Comparison of ENCODE assay signal across 8 cellular contexts in the genomic region with DNA sequence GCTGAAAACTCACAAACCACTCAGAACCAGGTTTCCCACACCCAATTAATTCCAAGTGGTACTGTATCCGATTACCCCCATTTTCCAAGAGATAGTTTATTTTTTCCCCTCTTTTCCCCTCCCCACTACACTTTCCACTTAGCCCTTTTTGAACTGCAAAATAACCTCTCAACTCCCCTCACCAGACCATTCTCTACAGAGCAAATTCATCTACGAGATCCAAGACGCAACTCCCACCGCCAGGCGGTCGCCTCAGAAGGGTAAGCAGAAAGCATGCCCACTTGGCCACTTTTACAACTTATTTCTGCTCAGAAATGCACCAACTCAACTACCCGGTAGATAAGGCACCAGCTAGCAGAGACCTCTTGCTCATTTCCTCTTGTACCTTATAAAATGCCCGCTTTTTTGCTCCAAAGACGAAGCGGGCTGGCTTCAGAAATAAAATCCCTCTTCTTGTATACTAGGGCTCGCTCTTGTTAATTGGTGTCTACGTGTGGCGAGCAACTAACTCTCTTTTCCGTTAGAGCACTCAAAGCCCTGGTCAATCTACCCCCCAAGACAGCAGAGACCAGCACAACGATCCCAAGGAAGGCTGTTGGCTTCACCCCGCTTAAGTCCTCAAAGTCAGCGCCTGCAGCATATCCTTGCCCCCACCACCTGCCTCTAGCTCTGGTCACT. TPM values are rescaled to one million over a fixed set of nuclear protein-coding genes. Genes with fewer than 3 reads are reported as not detected.
A peak's percentile ranks its signal among the peaks of the same experiment; 100 is the strongest.
DNase-seq lines count a peak whose midpoint lies in the region; ATAC-seq and TF ChIP-seq lines count a peak whose summit lies in the region.

No MANE protein-coding gene starts in this region.

- ATAC-seq in CD4-positive, CD25-positive, alpha-beta regulatory T cell (ENCODE audit: low read depth in 2 of 2) = peak; percentile 3 to 13
- ATAC-seq in GM19438 (IDR thresholded peaks at IDR 0.05; ENCODE audit: low read depth, unreplicated experiment) = peak; percentile 7
- ATAC-seq in activated CD4-positive, CD25-positive, alpha-beta regulatory T cell treated with anti-CD3 and anti-CD28 coated beads, Interleukin-2, amount 50 U/mL, for 24 hours = peak; percentile 6
- peak; percentile 16 for ATAC-seq in effector memory CD8-positive, alpha-beta T cell (replicated peaks)

- no peaks in the 10 kb centered on the region for H3K27me3 Mint-ChIP-seq in CD4-positive, CD25-positive, alpha-beta regulatory T cell
- H3K27me3 Mint-ChIP-seq in effector memory CD8-positive, alpha-beta T cell = no peaks in the 10 kb centered on the region

- H3K4me3 Mint-ChIP-seq in CD4-positive, CD25-positive, alpha-beta regulatory T cell = no peak overlapping the region
- no peak overlapping the region for H3K4me3 Mint-ChIP-seq in effector memory CD8-positive, alpha-beta T cell

- H3K4me3 ChIP-seq in CD4-positive, CD25-positive, alpha-beta regulatory T cell (ENCODE audit: low read depth, low read length) = peak overlapping the region; percentile 94
- H3K4me3 ChIP-seq in muscle layer of colon (ENCODE audit: low read depth in 1 of 2, low read length in 2 of 2) (peak overlapping the region; percentile 48 to 94), testis (peak overlapping the region; percentile 79 to 92)

- H3K27me3 ChIP-seq in CD4-positive, CD25-positive, alpha-beta regulatory T cell (ENCODE audit: control insufficient read depth, insufficient read depth, low read length) = no peaks in the 10 kb centered on the region
- H3K27me3 ChIP-seq in muscle layer of colon (ENCODE audit: control insufficient read depth in 1 of 2, insufficient read depth in 2 of 2, low read length in 2 of 2) (no peaks in the 10 kb centered on the region), testis (no peaks in the 10 kb centered on the region)

- peaks cover 6 to 20% (median 9%) of the 10 kb centered on the region in 4 donors for H3K4me1 Mint-ChIP-seq in CD4-positive, CD25-positive, alpha-beta regulatory T cell
- peaks cover 22 to 23% of the 10 kb centered on the region in 2 donors for H3K4me1 Mint-ChIP-seq in effector memory CD8-positive, alpha-beta T cell (ENCODE audit: low read depth in 2 of 2)

- peak in 2 of 3 donors; percentile 20 to 67 for DNase-seq in CD4-positive, CD25-positive, alpha-beta regulatory T cell
- DNase-seq in effector memory CD8-positive, alpha-beta T cell = peak; percentile 16 to 31 (median 26)
- peak; percentile 32 for DNase-seq in testis
- DNase-seq in NCI-H2196 (lab: John Stamatoyannopoulos, UW; ENCODE audit: unreplicated experiment) = no peak

- H3K36me3 ChIP-seq in CD4-positive, CD25-positive, alpha-beta regulatory T cell (ENCODE audit: control insufficient read depth, insufficient read depth, low read length) = peaks cover 3% of the 10 kb centered on the region
- H3K36me3 ChIP-seq in muscle layer of colon (ENCODE audit: insufficient read depth, low read length) (no peaks in the 10 kb centered on the region), testis (ENCODE audit: low read depth, missing control alignments) (no peaks in the 10 kb centered on the region)

- H3K9me3 ChIP-seq in CD4-positive, CD25-positive, alpha-beta regulatory T cell (ENCODE audit: control insufficient read depth in 2 of 2, low read length in 2 of 2) = no peaks in the 10 kb centered on the region
- H3K9me3 ChIP-seq in muscle layer of colon (ENCODE audit: low read length) = no peaks in the 10 kb centered on the region
- no peaks in the 10 kb centered on the region for H3K9me3 ChIP-seq in testis

- intact Hi-C loops in testis (cut with DNase I; ENCODE audit: low total_unique reads) = loop anchor here (5.0 kb wide), 1 partner anchor 110 kb away; no protein-coding TSS in a partner anchor

- 0% methylated on average over 17 of the region's 17 CpGs for WGBS in testis, 2 donors

- H3K36me3 Mint-ChIP-seq in CD4-positive, CD25-positive, alpha-beta regulatory T cell = peaks cover 11% of the 10 kb centered on the region
- peaks cover 23% of the 10 kb centered on the region for H3K36me3 Mint-ChIP-seq in effector memory CD8-positive, alpha-beta T cell (ENCODE audit: insufficient read depth)

- no peaks in the 10 kb centered on the region for H3K9me3 Mint-ChIP-seq in CD4-positive, CD25-positive, alpha-beta regulatory T cell
- H3K9me3 Mint-ChIP-seq in effector memory CD8-positive, alpha-beta T cell = no peaks in the 10 kb centered on the region

- peak in 1 of 3 experiments; percentile 32 for TF ChIP-seq CTCF in testis (IDR thresholded peaks at IDR 0.05)

- H3K9ac ChIP-seq in muscle layer of colon (ENCODE audit: low read length) = peak overlapping the region; percentile 88

- H3K27ac Mint-ChIP-seq in CD4-positive, CD25-positive, alpha-beta regulatory T cell = no peak overlapping the region
- no peak overlapping the region for H3K27ac Mint-ChIP-seq in effector memory CD8-positive, alpha-beta T cell

- TF ChIP-seq RAD21 in Ishikawa (IDR thresholded peaks at IDR 0.05; ENCODE audit: low read depth) = no peak

- TF ChIP-seq EP300 in Ishikawa (IDR thresholded peaks at IDR 0.05; ENCODE audit: borderline replicate concordance) = no peak

- TF ChIP-seq POLR2A in testis (IDR thresholded peaks at IDR 0.05) = no peak

- H3K27ac ChIP-seq in CD4-positive, CD25-positive, alpha-beta regulatory T cell (ENCODE audit: insufficient read depth, low read length, poor library complexity, severe bottlenecking) = peak overlapping the region; percentile 99
- H3K27ac ChIP-seq in muscle layer of colon (ENCODE audit: low read depth, low read length) (peak overlapping the region; percentile 99), testis (peak overlapping the region; percentile 96 to 99)

- H3K4me1 ChIP-seq in CD4-positive, CD25-positive, alpha-beta regulatory T cell (ENCODE audit: control insufficient read depth, insufficient read depth, low read length, poor library complexity, severe bottlenecking) = peaks cover 33% of the 10 kb centered on the region
- H3K4me1 ChIP-seq in muscle layer of colon (ENCODE audit: insufficient read depth, low read length) = peaks cover 24% of the 10 kb centered on the region
- H3K4me1 ChIP-seq in testis = peaks cover 24% of the 10 kb centered on the region

TF ChIP-seq in Ishikawa, 13 proteins besides CTCF, POLR2A, EP300 and RAD21:
- TF ChIP-seq NFIC (IDR thresholded peaks at IDR 0.05) (no peak), ZBTB7A (IDR thresholded peaks at IDR 0.05; ENCODE audit: low read depth) (0 out of 2 replicates have a peak, but pooled peaks have one; percentile 44)

RNA-seq across cellular contexts. Expression of a gene that starts 0.9 kb away (rescaled TPM):
- total RNA-seq in CD4-positive, CD25-positive, alpha-beta regulatory T cell = 44.0 TPM
- 10 to 100 TPM; 32.9 to 46.1 (median 42.9) TPM for polyA plus RNA-seq in CD4-positive, CD25-positive, alpha-beta regulatory T cell
- 100 to 1,000 TPM in 1 of 2 donors, 10 to 100 TPM in 1; 84.1 to 132 TPM for total RNA-seq in testis
- polyA plus RNA-seq in testis (ENCODE audit: insufficient read depth, low read depth, low replicate concordance) = 78.5 TPM
